Comparison of ENCODE assay signal across 8 cellular contexts in genomic region chr19:11560404-11560988, GRCh38. TPM values are rescaled to one million over a fixed set of nuclear protein-coding genes. Genes with fewer than 3 reads are reported as not detected.
DNase-seq lines count a peak whose midpoint lies in the region; ATAC-seq and TF ChIP-seq lines count a peak whose summit lies in the region.

No MANE protein-coding gene starts in this region.

- H3K36me3 Mint-ChIP-seq in activated T-helper 17 cell treated with anti-CD3 and anti-CD28 coated beads, Interleukin-2, amount 50 U/mL, for 72 hours (ENCODE audit: low read depth), result peaks cover 21% of the 10 kb centered on the region

- H3K27me3 Mint-ChIP-seq in activated T-helper 17 cell treated with anti-CD3 and anti-CD28 coated beads, Interleukin-2, amount 50 U/mL, for 72 hours, result no peaks in the 10 kb centered on the region

- no peaks in the 10 kb centered on the region for H3K9me3 Mint-ChIP-seq in activated T-helper 17 cell treated with anti-CD3 and anti-CD28 coated beads, Interleukin-2, amount 50 U/mL, for 72 hours

- peaks cover under 1% of the 10 kb centered on the region for H3K36me3 ChIP-seq in OCI-LY3 (replicated peaks; ENCODE audit: low read depth, low read length)
- no peaks in the 10 kb centered on the region for H3K36me3 ChIP-seq in prostate gland

- intact Hi-C loops in prostate gland (cut with DNase I), result no loop called here

- H3K27ac ChIP-seq in 22Rv1 (peak overlapping the region; percentile 74; the same call in 1 of the 2 replicates), OCI-LY3 (ENCODE audit: low read length) (peak overlapping the region; percentile 24), prostate gland (no peak overlapping the region)

- no peaks in the 10 kb centered on the region for H3K27me3 ChIP-seq in OCI-LY3 (ENCODE audit: low read depth, low read length)
- no peaks in the 10 kb centered on the region for H3K27me3 ChIP-seq in prostate gland (replicated peaks; ENCODE audit: insufficient read depth)

- H3K4me3 Mint-ChIP-seq in activated T-helper 17 cell treated with anti-CD3 and anti-CD28 coated beads, Interleukin-2, amount 50 U/mL, for 72 hours, result peak overlapping the region; percentile 90

- H3K4me1 ChIP-seq in OCI-LY3 (ENCODE audit: low read length) (peaks cover 27% of the 10 kb centered on the region), prostate gland (replicated peaks) (peaks cover 11% of the 10 kb centered on the region)

- H3K4me3 ChIP-seq in OCI-LY3 (ENCODE audit: low read length) (peak overlapping the region; percentile 79), prostate gland (no peak overlapping the region)

- peak overlapping the region; percentile 65 for H3K9ac ChIP-seq in OCI-LY3 (ENCODE audit: low read length)

- peak overlapping the region; percentile 76 for H3K27ac Mint-ChIP-seq in activated T-helper 17 cell treated with anti-CD3 and anti-CD28 coated beads, Interleukin-2, amount 50 U/mL, for 72 hours

- TF ChIP-seq POLR2A in prostate gland (IDR thresholded peaks at IDR 0.05), result no peak

- H3K4me2 ChIP-seq in OCI-LY3 (ENCODE audit: low read length), result peak overlapping the region; percentile 86

- H2AFZ ChIP-seq in OCI-LY3 (ENCODE audit: low read depth, low read length), result no peak overlapping the region

- H3K9me3 ChIP-seq in OCI-LY3 (ENCODE audit: insufficient read depth, low read length), result no peaks in the 10 kb centered on the region
- no peaks in the 10 kb centered on the region for H3K9me3 ChIP-seq in prostate gland

- peaks cover 19% of the 10 kb centered on the region; the same call in 1 of the 2 replicates for H4K20me1 ChIP-seq in OCI-LY3 (ENCODE audit: insufficient read depth, low read length)

- 13% methylated on average over 9 of the region's 9 CpGs for WGBS in prostate gland

- peaks cover 34% of the 10 kb centered on the region for H3K4me1 Mint-ChIP-seq in activated T-helper 17 cell treated with anti-CD3 and anti-CD28 coated beads, Interleukin-2, amount 50 U/mL, for 72 hours

- DNase-seq in GM04503 (ENCODE audit: low read depth), result peak; percentile 17
- DNase-seq in HT-29 (ENCODE audit: low spot score), result peak; percentile 63
- DNase-seq in foreskin melanocyte, result peak; percentile 71
- peak; percentile 42 for DNase-seq in prostate gland (ENCODE audit: low spot score)
- no peak for DNase-seq in cortex of kidney (lab: John Stamatoyannopoulos, UW)

- ATAC-seq in activated T-helper 17 cell treated with anti-CD3 and anti-CD28 coated beads, Interleukin-2, amount 50 U/mL, for 72 hours (replicated peaks), result peak; percentile 67

- TF ChIP-seq CTCF in 22Rv1 (IDR thresholded peaks at IDR 0.05) (peak; percentile 80), OCI-LY3 (IDR thresholded peaks at IDR 0.05; ENCODE audit: low read depth, low read length) (peak; percentile 94), prostate gland (IDR thresholded peaks at IDR 0.05) (peak in 3 of 4 experiments; percentile 64 to 68 (median 68))

- H3K79me2 ChIP-seq in OCI-LY3 (ENCODE audit: low read length), result peaks cover 27% of the 10 kb centered on the region

RNA-seq across cellular contexts. Expression of gene ELOF1, which starts 1.5 kb away (rescaled TPM):
- 41.0 and 48.1 TPM in 2 replicates for total RNA-seq in HT-29 (2014; rRNA removed; shearing (Covaris generic))
- total RNA-seq in activated T-helper 17 cell treated with anti-CD3 and anti-CD28 coated beads, Interleukin-2, amount 50 U/mL, for 72 hours, result 10 to 100 TPM; 48.0 to 66.5 TPM
- total RNA-seq in prostate gland, result 10 to 100 TPM; 47.8 to 57.5 TPM

RNA-seq across cellular contexts. Expression of gene ACP5, which starts 16.9 kb away (rescaled TPM):
- 0.83 and 1.4 TPM in 2 replicates for total RNA-seq in HT-29 (2014; rRNA removed; shearing (Covaris generic))
- 10 to 100 TPM; 19.9 to 26.3 TPM for total RNA-seq in activated T-helper 17 cell treated with anti-CD3 and anti-CD28 coated beads, Interleukin-2, amount 50 U/mL, for 72 hours
- total RNA-seq in prostate gland, result 10 to 100 TPM; 23.3 to 59.3 TPM

RNA-seq across cellular contexts. Expression of gene CNN1, which starts 21.8 kb away (rescaled TPM):
- not detected in 2 replicates for total RNA-seq in HT-29 (2014; rRNA removed; shearing (Covaris generic))
- not detected for total RNA-seq in activated T-helper 17 cell treated with anti-CD3 and anti-CD28 coated beads, Interleukin-2, amount 50 U/mL, for 72 hours
- 100 to 1,000 TPM; 426 to 525 TPM for total RNA-seq in prostate gland

RNA-seq across cellular contexts. Expression of gene ECSIT, which starts 31.6 kb away (rescaled TPM):
- 55.7 and 56.4 TPM in 2 replicates for total RNA-seq in HT-29 (2014; rRNA removed; shearing (Covaris generic))
- total RNA-seq in activated T-helper 17 cell treated with anti-CD3 and anti-CD28 coated beads, Interleukin-2, amount 50 U/mL, for 72 hours, result 10 to 100 TPM; 44.2 to 53.3 TPM
- 10 to 100 TPM; 93.0 to 94.7 TPM for total RNA-seq in prostate gland

RNA-seq across cellular contexts. Expression of gene ZNF627, which starts 36.8 kb away (rescaled TPM):
- total RNA-seq in HT-29 (2014; rRNA removed; shearing (Covaris generic)), result 1.4 and 2.4 TPM in 2 replicates
- 1 to 10 TPM; 4.6 to 5.9 TPM for total RNA-seq in activated T-helper 17 cell treated with anti-CD3 and anti-CD28 coated beads, Interleukin-2, amount 50 U/mL, for 72 hours
- 10 to 100 TPM; 17.8 to 20.5 TPM for total RNA-seq in prostate gland

Comparison
In these comparisons a context has a peak if more than half of its experiments do, and no peak if none do; other contexts are left out.
1. H3K27ac ChIP-seq: peak in 22Rv1 (single experiment) and OCI-LY3 (single experiment); none in prostate gland (0 of 2).
2. RNA of gene CNN1, which starts 21.8 kb away (total RNA-seq): 426 to 525 TPM in prostate gland; not detected in activated T-helper 17 cell treated with anti-CD3 and anti-CD28 coated beads, Interleukin-2, amount 50 U/mL, for 72 hours and not detected in HT-29; every median in the first group is over 100 times any median in the second.
3. Peak in every context shown above with its lines, with median percentiles within 50 percentile points of each other: CTCF ChIP-seq.